ENCODE assay signal across 17 cellular contexts in the genomic region with DNA sequence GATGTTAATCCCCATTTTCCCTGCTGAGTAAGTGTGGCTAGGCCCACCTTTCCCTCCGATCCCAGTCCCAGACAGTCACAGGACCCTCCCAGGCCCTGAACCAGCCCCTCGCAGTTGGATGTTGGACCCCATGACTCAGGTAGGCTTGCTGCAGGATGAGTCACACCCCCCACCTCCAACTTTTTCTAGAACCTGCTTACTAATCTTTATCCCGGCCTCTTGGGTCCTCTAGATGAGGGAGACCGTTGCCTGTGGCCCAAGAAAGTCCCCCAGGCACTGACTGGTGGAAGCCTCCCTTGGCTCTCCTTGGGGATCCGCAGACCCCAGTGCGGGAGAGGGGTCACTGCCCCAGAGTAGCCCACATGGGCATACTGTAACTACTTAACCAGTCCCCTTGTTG.
DNase-seq lines count a peak whose midpoint lies in the region; ATAC-seq and TF ChIP-seq lines count a peak whose summit lies in the region.
"Had no signal": no experiment of that assay in that cellular context is flagged by ENCODE, and none has a peak within 500 bp of the region (broad histone marks: within the 10 kb centered on the region; RNA-seq: fewer than 3 reads in every experiment).

No MANE protein-coding gene starts in this region.

- H3K36me3 Mint-ChIP-seq in activated CD4-positive, alpha-beta memory T cell treated with anti-CD3 and anti-CD28 coated beads for 36 hours, result no peaks in the 10 kb centered on the region

- ATAC-seq in Right ventricle myocardium superior (ENCODE audit: poor library complexity), result no peak
- ATAC-seq in stimulated activated naive CD8-positive, alpha-beta T cell treated with anti-CD3 and anti-CD28 coated beads, Interleukin-15, amount 100 ng/mL, for 72 hours, result peak; percentile 70
- ATAC-seq in GM18868 (IDR thresholded peaks at IDR 0.05; ENCODE audit: unreplicated experiment), result no peak
- ATAC-seq in GM21576 (IDR thresholded peaks at IDR 0.05; ENCODE audit: unreplicated experiment), result no peak

- H3K9me3 ChIP-seq in left ventricle myocardium inferior (replicated peaks) (no peaks in the 10 kb centered on the region), hepatocyte (ENCODE audit: low read depth) (no peaks in the 10 kb centered on the region)
- H3K9me3 ChIP-seq: esophagus squamous epithelium, tibial nerve had no signal

- no peaks in the 10 kb centered on the region for H3K79me2 ChIP-seq in hepatocyte

- CTCF ChIA-PET in activated CD4-positive, alpha-beta memory T cell treated with anti-CD3 and anti-CD28 coated beads for 36 hours (lab: Charles Lee), result no interaction called here

- no peaks in the 10 kb centered on the region for H3K9me2 ChIP-seq in hepatocyte (replicated peaks; ENCODE audit: insufficient read depth)

- intact Hi-C loops in left ventricle myocardium inferior (cut with micrococcal nuclease) (no loop called here), Right ventricle myocardium superior (cut with DNase I) (no loop called here)
- intact Hi-C loops in activated CD4-positive, alpha-beta memory T cell treated with anti-CD3 and anti-CD28 coated beads for 36 hours (cut with micrococcal nuclease), result no loop called here

- peaks cover 25% of the 10 kb centered on the region for H3K4me1 Mint-ChIP-seq in activated CD4-positive, alpha-beta memory T cell treated with anti-CD3 and anti-CD28 coated beads for 36 hours (ENCODE audit: low read depth)
- peaks cover 57% of the 10 kb centered on the region for H3K4me1 Mint-ChIP-seq in stimulated activated naive CD8-positive, alpha-beta T cell treated with anti-CD3 and anti-CD28 coated beads, Interleukin-15, amount 100 ng/mL, for 72 hours

- H4K20me1 ChIP-seq in hepatocyte (ENCODE audit: insufficient read depth, poor library complexity, severe bottlenecking), result no peaks in the 10 kb centered on the region

- no peak for DNase-seq in left ventricle myocardium inferior
- no peak for DNase-seq in Right ventricle myocardium superior
- peak; percentile 41 for DNase-seq in activated CD4-positive, alpha-beta memory T cell treated with anti-CD3 and anti-CD28 coated beads for 36 hours
- DNase-seq in hepatocyte (ENCODE audit: low spot score), result no peak
- DNase-seq in stimulated activated naive CD8-positive, alpha-beta T cell treated with anti-CD3 and anti-CD28 coated beads, Interleukin-15, amount 100 ng/mL, for 72 hours, result no peak
- DNase-seq in NCI-H82 treated with DMSO at 0.1 percent for 48 hours (lab: John Stamatoyannopoulos, UW; ENCODE audit: unreplicated experiment), result no peak
- DNase-seq: activated effector memory CD4-positive, alpha-beta T cell treated with anti-CD3 and anti-CD28 coated beads, Interleukin-2, amount 50 U/mL, for 16 hours; esophagus squamous epithelium; GF-D8; NCI-H146; NCI-H2227 treated with DMSO at 0.1 percent for 48 hours; SIG-M5; stimulated activated CD4-positive, alpha-beta T cell treated with anti-CD3 and anti-CD28 coated beads, Interleukin-4, amount 100 ng/mL, for 4 hours; T-helper 9 cell had no signal

- WGBS in hepatocyte (ENCODE audit: low lambda C conversion rate, missing lambda C conversion rate), result 90% methylated on average over 6 of the region's 6 CpGs

- no peaks in the 10 kb centered on the region for H3K36me3 ChIP-seq in left ventricle myocardium inferior
- no peaks in the 10 kb centered on the region for H3K36me3 ChIP-seq in hepatocyte (replicated peaks; ENCODE audit: insufficient read depth, low read depth)

- H3K27me3 ChIP-seq in left ventricle myocardium inferior (ENCODE audit: low read depth), result no peaks in the 10 kb centered on the region
- no peaks in the 10 kb centered on the region for H3K27me3 ChIP-seq in hepatocyte
- H3K27me3 ChIP-seq: esophagus squamous epithelium, tibial nerve had no signal

- no peak for TF ChIP-seq CTCF in left ventricle myocardium inferior (IDR thresholded peaks at IDR 0.05; ENCODE audit: borderline replicate concordance)
- no peak for TF ChIP-seq CTCF in hepatocyte (IDR thresholded peaks at IDR 0.05; ENCODE audit: poor library complexity)

- POLR2A ChIA-PET in activated CD4-positive, alpha-beta memory T cell treated with anti-CD3 and anti-CD28 coated beads for 36 hours (lab: Charles Lee), result no interaction called here

- H3K4me1 ChIP-seq in left ventricle myocardium inferior, result peaks cover 61% of the 10 kb centered on the region
- H3K4me1 ChIP-seq in hepatocyte (ENCODE audit: insufficient read depth), result peaks cover 45% of the 10 kb centered on the region

- H3K27me3 Mint-ChIP-seq in activated CD4-positive, alpha-beta memory T cell treated with anti-CD3 and anti-CD28 coated beads for 36 hours, result no peaks in the 10 kb centered on the region
- no peaks in the 10 kb centered on the region for H3K27me3 Mint-ChIP-seq in stimulated activated naive CD8-positive, alpha-beta T cell treated with anti-CD3 and anti-CD28 coated beads, Interleukin-15, amount 100 ng/mL, for 72 hours

- H3K27ac ChIP-seq in left ventricle myocardium inferior (replicated peaks) (peak overlapping the region; percentile 91), hepatocyte (peak overlapping the region; percentile 12)

- H3K27ac Mint-ChIP-seq in activated CD4-positive, alpha-beta memory T cell treated with anti-CD3 and anti-CD28 coated beads for 36 hours, result no peak overlapping the region
- no peak overlapping the region for H3K27ac Mint-ChIP-seq in stimulated activated naive CD8-positive, alpha-beta T cell treated with anti-CD3 and anti-CD28 coated beads, Interleukin-15, amount 100 ng/mL, for 72 hours

- no peak overlapping the region for H3K4me3 Mint-ChIP-seq in activated CD4-positive, alpha-beta memory T cell treated with anti-CD3 and anti-CD28 coated beads for 36 hours
- peak overlapping the region in 1 of 2 donors; percentile 43 for H3K4me3 Mint-ChIP-seq in stimulated activated naive CD8-positive, alpha-beta T cell treated with anti-CD3 and anti-CD28 coated beads, Interleukin-15, amount 100 ng/mL, for 72 hours

- H3K4me3 ChIP-seq in left ventricle myocardium inferior, result no peak overlapping the region
- no peak overlapping the region for H3K4me3 ChIP-seq in hepatocyte
- H3K4me3 ChIP-seq: esophagus squamous epithelium, tibial nerve had no signal

- no peak overlapping the region for H2AFZ ChIP-seq in hepatocyte

- no peaks in the 10 kb centered on the region for H3K9me3 Mint-ChIP-seq in activated CD4-positive, alpha-beta memory T cell treated with anti-CD3 and anti-CD28 coated beads for 36 hours
- H3K9me3 Mint-ChIP-seq in stimulated activated naive CD8-positive, alpha-beta T cell treated with anti-CD3 and anti-CD28 coated beads, Interleukin-15, amount 100 ng/mL, for 72 hours, result no peaks in the 10 kb centered on the region

- H3K4me2 ChIP-seq in hepatocyte, result no peak overlapping the region
